21 cellular contexts compared by ENCODE assay signal in genomic region chr7:99078416-99078815, GRCh38.
DNase-seq lines count a peak whose midpoint lies in the region; ATAC-seq and TF ChIP-seq lines count a peak whose summit lies in the region.
"Had no signal": no experiment of that assay in that cellular context is flagged by ENCODE, and none has a peak within 500 bp of the region (broad histone marks: within the 10 kb centered on the region; RNA-seq: fewer than 3 reads in every experiment).

No MANE protein-coding gene starts in this region.

- intact Hi-C loops in colonic mucosa (cut with DNase I), result no loop called here
- intact Hi-C loops in mucosa of descending colon (cut with DNase I, micrococcal nuclease), result no loop called here

- H3K9me3 ChIP-seq in Karpas-422 (ENCODE audit: low read length), result no peaks in the 10 kb centered on the region
- no peaks in the 10 kb centered on the region for H3K9me3 ChIP-seq in colonic mucosa
- H3K9me3 ChIP-seq in mucosa of descending colon, result no peaks in the 10 kb centered on the region

- H3K9me2 ChIP-seq in Karpas-422 (replicated peaks; ENCODE audit: insufficient read depth, low read length), result no peaks in the 10 kb centered on the region

- no peak overlapping the region for H3K9ac ChIP-seq in Karpas-422 (ENCODE audit: low read length)
- H3K9ac ChIP-seq in colonic mucosa (ENCODE audit: low read depth in 2 of 2, low read length in 2 of 2), result no peak overlapping the region
- H3K9ac ChIP-seq: KMS-11 had no signal

- H3K36me3 ChIP-seq in Karpas-422 (ENCODE audit: insufficient read depth, low read length) (0 out of 2 replicates have a peak, but pooled peaks cover 5% of the 10 kb centered on the region), colonic mucosa (no peaks in the 10 kb centered on the region), mucosa of descending colon (ENCODE audit: low read depth) (no peaks in the 10 kb centered on the region)

- H2AFZ ChIP-seq in Karpas-422 (ENCODE audit: low read length), result no peak overlapping the region

- no peaks in the 10 kb centered on the region for H4K20me1 ChIP-seq in Karpas-422 (ENCODE audit: insufficient read depth, low read depth, low read length)

- no peak for TF ChIP-seq CTCF in colonic mucosa (IDR thresholded peaks at IDR 0.05)
- TF ChIP-seq CTCF in mucosa of descending colon (IDR thresholded peaks at IDR 0.05), result no peak

- H3K4me3 ChIP-seq in Karpas-422 (ENCODE audit: low read length) (no peak overlapping the region), colonic mucosa (no peak overlapping the region), mucosa of descending colon (no peak overlapping the region)

- no peaks in the 10 kb centered on the region for H3K27me3 ChIP-seq in Karpas-422 (ENCODE audit: low read length)
- H3K27me3 ChIP-seq in colonic mucosa, result no peaks in the 10 kb centered on the region

- no peak overlapping the region for H3K4me2 ChIP-seq in Karpas-422 (ENCODE audit: low read depth, low read length, poor library complexity, severe bottlenecking)
- H3K4me2 ChIP-seq: KMS-11 had no signal

- H3K4me1 ChIP-seq in Karpas-422 (ENCODE audit: low read length) (peaks cover 59% of the 10 kb centered on the region), colonic mucosa (peaks cover 7% of the 10 kb centered on the region), mucosa of descending colon (ENCODE audit: low read depth) (peaks cover 14% of the 10 kb centered on the region)

- peak; percentile 53 for ATAC-seq in mucosa of descending colon

- peak; percentile 33 for DNase-seq in NCI-H2171 treated with DMSO at 0.1 percent for 48 hours (lab: John Stamatoyannopoulos, UW)
- no peak for DNase-seq in NCI-H2171 (lab: John Stamatoyannopoulos, UW)
- no peak for DNase-seq in Karpas-422
- DNase-seq in colonic mucosa, result peak; percentile 30
- DNase-seq in mucosa of descending colon, result peak in 1 of 3 donors; percentile 20
- DNase-seq in GM03348 (ENCODE audit: low spot score), result no peak
- no peak for DNase-seq in NCI-H345 treated with DMSO at 0.1 percent for 48 hours (lab: John Stamatoyannopoulos, UW; ENCODE audit: unreplicated experiment)
- DNase-seq in OCI-M1 (lab: John Stamatoyannopoulos, UW), result no peak
- DNase-seq: 8988T; Calu3; CD8-positive, alpha-beta memory T cell; DMS153; GDM1; NCI-H1105; NCI-H1694; NCI-H226; NCI-H524; NCI-H774; Right ventricle myocardium superior had no signal

- H3K27ac ChIP-seq in Karpas-422 (ENCODE audit: low read length), result peak overlapping the region; percentile 66; the same call in 1 of the 2 replicates
- H3K27ac ChIP-seq in colonic mucosa, result no peak overlapping the region
- H3K27ac ChIP-seq: C4-2B, KMS-11 had no signal

- peaks cover 93% of the 10 kb centered on the region for H3K79me2 ChIP-seq in Karpas-422 (ENCODE audit: low read length)

Comparison
In these comparisons a context has a peak if more than half of its experiments do, and no peak if none do; other contexts are left out.
1. DNase-seq: peak in NCI-H2171 treated with DMSO at 0.1 percent for 48 hours (single experiment) and colonic mucosa (single experiment); none in NCI-H2171 (single experiment), Karpas-422 (single experiment), GM03348 (single experiment), NCI-H345 treated with DMSO at 0.1 percent for 48 hours (single experiment) and OCI-M1 (single experiment).